1 cellular context compared by ENCODE assay signal in the genomic region with DNA sequence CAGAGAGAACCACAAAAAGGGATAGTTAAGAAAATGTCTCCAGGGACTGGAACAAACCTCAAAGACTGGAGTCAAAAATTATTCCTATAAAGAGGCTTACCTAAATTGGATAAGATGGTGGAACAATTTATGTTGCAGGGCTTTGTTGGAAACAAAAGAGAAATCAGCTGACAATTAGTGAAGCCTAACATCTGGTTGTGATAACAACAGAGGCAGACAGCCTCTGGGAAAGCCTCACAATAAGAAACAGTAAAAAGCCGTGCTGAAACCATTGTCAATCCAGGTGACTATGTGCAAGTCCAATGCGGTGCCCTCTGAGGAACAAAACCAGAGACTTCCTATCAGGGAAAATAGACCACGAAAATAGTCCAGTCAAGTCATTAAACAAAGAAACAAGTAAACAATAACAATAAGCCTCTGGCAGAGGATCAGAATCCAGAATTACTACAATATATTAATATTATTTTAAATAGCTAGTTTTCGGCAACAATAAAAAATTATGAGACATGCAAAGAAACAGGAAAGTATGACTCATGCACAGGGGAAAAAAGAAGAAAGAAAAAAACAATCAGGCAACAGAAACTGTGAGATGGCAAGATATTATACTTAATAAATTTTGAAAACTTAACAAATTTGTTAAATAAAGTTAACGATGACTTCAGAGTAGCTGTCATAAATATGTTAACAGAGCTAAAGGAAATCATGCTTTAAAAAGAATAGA.
TF ChIP-seq lines count a peak whose summit lies in the region.

No MANE protein-coding gene starts in this region.

TF ChIP-seq in SK-N-SH treated with all-trans-retinoic acid at 6 μM for 48 hours, 23 proteins besides CTCF, POLR2A, EP300 and RAD21 (continued from another document):
- TF ChIP-seq, protein P1, sequence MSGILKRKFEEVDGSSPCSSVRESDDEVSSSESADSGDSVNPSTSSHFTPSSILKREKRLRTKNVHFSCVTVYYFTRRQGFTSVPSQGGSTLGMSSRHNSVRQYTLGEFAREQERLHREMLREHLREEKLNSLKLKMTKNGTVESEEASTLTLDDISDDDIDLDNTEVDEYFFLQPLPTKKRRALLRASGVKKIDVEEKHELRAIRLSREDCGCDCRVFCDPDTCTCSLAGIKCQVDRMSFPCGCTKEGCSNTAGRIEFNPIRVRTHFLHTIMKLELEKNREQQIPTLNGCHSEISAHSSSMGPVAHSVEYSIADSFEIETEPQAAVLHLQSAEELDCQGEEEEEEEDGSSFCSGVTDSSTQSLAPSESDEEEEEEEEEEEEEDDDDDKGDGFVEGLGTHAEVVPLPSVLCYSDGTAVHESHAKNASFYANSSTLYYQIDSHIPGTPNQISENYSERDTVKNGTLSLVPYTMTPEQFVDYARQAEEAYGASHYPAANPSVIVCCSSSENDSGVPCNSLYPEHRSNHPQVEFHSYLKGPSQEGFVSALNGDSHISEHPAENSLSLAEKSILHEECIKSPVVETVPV (CRISPR knock-in tag; IDR thresholded peaks at IDR 0.05): no peak
- no peak for TF ChIP-seq ZFP30 (CRISPR knock-in tag; IDR thresholded peaks at IDR 0.05)
- no peak for TF ChIP-seq TOX (CRISPR knock-in tag; IDR thresholded peaks at IDR 0.05; ENCODE audit: borderline replicate concordance)
- TF ChIP-seq ZNF8 (CRISPR knock-in tag; IDR thresholded peaks at IDR 0.05): no peak
- TF ChIP-seq PPARA (CRISPR knock-in tag; IDR thresholded peaks at IDR 0.05; ENCODE audit: borderline replicate concordance): no peak
- TF ChIP-seq, protein P2, sequence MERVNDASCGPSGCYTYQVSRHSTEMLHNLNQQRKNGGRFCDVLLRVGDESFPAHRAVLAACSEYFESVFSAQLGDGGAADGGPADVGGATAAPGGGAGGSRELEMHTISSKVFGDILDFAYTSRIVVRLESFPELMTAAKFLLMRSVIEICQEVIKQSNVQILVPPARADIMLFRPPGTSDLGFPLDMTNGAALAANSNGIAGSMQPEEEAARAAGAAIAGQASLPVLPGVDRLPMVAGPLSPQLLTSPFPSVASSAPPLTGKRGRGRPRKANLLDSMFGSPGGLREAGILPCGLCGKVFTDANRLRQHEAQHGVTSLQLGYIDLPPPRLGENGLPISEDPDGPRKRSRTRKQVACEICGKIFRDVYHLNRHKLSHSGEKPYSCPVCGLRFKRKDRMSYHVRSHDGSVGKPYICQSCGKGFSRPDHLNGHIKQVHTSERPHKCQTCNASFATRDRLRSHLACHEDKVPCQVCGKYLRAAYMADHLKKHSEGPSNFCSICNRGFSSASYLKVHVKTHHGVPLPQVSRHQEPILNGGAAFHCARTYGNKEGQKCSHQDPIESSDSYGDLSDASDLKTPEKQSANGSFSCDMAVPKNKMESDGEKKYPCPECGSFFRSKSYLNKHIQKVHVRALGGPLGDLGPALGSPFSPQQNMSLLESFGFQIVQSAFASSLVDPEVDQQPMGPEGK (CRISPR knock-in tag; IDR thresholded peaks at IDR 0.05; ENCODE audit: borderline replicate concordance): no peak
- TF ChIP-seq TCF4 (CRISPR knock-in tag; IDR thresholded peaks at IDR 0.05; ENCODE audit: borderline replicate concordance): no peak
- TF ChIP-seq, protein P3, sequence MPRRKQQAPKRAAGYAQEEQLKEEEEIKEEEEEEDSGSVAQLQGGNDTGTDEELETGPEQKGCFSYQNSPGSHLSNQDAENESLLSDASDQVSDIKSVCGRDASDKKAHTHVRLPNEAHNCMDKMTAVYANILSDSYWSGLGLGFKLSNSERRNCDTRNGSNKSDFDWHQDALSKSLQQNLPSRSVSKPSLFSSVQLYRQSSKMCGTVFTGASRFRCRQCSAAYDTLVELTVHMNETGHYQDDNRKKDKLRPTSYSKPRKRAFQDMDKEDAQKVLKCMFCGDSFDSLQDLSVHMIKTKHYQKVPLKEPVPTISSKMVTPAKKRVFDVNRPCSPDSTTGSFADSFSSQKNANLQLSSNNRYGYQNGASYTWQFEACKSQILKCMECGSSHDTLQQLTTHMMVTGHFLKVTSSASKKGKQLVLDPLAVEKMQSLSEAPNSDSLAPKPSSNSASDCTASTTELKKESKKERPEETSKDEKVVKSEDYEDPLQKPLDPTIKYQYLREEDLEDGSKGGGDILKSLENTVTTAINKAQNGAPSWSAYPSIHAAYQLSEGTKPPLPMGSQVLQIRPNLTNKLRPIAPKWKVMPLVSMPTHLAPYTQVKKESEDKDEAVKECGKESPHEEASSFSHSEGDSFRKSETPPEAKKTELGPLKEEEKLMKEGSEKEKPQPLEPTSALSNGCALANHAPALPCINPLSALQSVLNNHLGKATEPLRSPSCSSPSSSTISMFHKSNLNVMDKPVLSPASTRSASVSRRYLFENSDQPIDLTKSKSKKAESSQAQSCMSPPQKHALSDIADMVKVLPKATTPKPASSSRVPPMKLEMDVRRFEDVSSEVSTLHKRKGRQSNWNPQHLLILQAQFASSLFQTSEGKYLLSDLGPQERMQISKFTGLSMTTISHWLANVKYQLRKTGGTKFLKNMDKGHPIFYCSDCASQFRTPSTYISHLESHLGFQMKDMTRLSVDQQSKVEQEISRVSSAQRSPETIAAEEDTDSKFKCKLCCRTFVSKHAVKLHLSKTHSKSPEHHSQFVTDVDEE (CRISPR knock-in tag; IDR thresholded peaks at IDR 0.05): no peak
- TF ChIP-seq ZNF70 (CRISPR knock-in tag; IDR thresholded peaks at IDR 0.05): no peak
- TF ChIP-seq, protein P4, sequence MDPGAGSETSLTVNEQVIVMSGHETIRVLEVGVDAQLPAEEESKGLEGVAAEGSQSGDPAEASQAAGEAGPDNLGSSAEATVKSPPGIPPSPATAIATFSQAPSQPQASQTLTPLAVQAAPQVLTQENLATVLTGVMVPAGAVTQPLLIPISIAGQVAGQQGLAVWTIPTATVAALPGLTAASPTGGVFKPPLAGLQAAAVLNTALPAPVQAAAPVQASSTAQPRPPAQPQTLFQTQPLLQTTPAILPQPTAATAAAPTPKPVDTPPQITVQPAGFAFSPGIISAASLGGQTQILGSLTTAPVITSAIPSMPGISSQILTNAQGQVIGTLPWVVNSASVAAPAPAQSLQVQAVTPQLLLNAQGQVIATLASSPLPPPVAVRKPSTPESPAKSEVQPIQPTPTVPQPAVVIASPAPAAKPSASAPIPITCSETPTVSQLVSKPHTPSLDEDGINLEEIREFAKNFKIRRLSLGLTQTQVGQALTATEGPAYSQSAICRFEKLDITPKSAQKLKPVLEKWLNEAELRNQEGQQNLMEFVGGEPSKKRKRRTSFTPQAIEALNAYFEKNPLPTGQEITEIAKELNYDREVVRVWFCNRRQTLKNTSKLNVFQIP (CRISPR knock-in tag; IDR thresholded peaks at IDR 0.05; ENCODE audit: borderline replicate concordance, low read depth): no peak
- TF ChIP-seq ZNF565 (CRISPR knock-in tag; conservative IDR thresholded peaks at IDR 0.05; ENCODE audit: low read depth): no peak
- TF ChIP-seq CSDC2 (CRISPR knock-in tag; IDR thresholded peaks at IDR 0.05): no peak
- no peak for TF ChIP-seq ZC3H10 (CRISPR knock-in tag; IDR thresholded peaks at IDR 0.05)
- no peak for TF ChIP-seq ESRRG (CRISPR knock-in tag; IDR thresholded peaks at IDR 0.05)
- no peak for TF ChIP-seq BACH2 (CRISPR knock-in tag; IDR thresholded peaks at IDR 0.05; ENCODE audit: borderline replicate concordance)
